23 cellular contexts compared by ENCODE assay signal in genomic region chr16:84461029-84461415, GRCh38. TPM values are rescaled to one million over a fixed set of nuclear protein-coding genes. Genes with fewer than 3 reads are reported as not detected.
A peak's percentile ranks its signal among the peaks of the same experiment; 100 is the strongest.
DNase-seq lines count a peak whose midpoint lies in the region; ATAC-seq, FAIRE-seq and TF ChIP-seq lines count a peak whose summit lies in the region.
"Had no signal": no experiment of that assay in that cellular context is flagged by ENCODE, and none has a peak within 500 bp of the region (broad histone marks: within the 10 kb centered on the region; RNA-seq: fewer than 3 reads in every experiment).

No MANE protein-coding gene starts in this region.

- peak overlapping the region in 10 of 11 experiments; percentile 11 to 64 (median 40); a peak in 16 of 22 replicates for H3K4me2 ChIP-seq in BLaER1 treated with 17β-estradiol and CSF1 and Interleukin-3, amounts not matched to agents 10 nM and 100 nM
- H3K4me2 ChIP-seq: GM23338 had no signal

- 48 to 51% methylated on average over 8 of the region's 8 CpGs for WGBS in pancreas, 2 donors

- peaks cover 0 to 44% (median 9%) of the 10 kb centered on the region in 11 experiments; a peak in 12 of 22 replicates for H3K36me3 ChIP-seq in BLaER1 treated with 17β-estradiol and CSF1 and Interleukin-3, amounts not matched to agents 10 nM and 100 nM
- H3K36me3 ChIP-seq in H7 (replicated peaks; ENCODE audit: control insufficient read depth, insufficient read depth, low read length) (no peaks in the 10 kb centered on the region), pancreas (no peaks in the 10 kb centered on the region)

- DNase-seq in H7 (peak; percentile 30), chondrocyte (ENCODE audit: low spot score) (peak; percentile 57), pancreas (peak in 1 of 6 donors; percentile 35), DMS79 (lab: John Stamatoyannopoulos, UW) (no peak), NCI-H1436 (lab: John Stamatoyannopoulos, UW) (no peak)
- DNase-seq: activated CD4-positive, alpha-beta T cell treated with anti-CD3 and anti-CD28 coated beads for 36 hours; activated T-cell treated with anti-CD3 and anti-CD28 coated beads, Interleukin-2, amount 50 U/mL, for 72 hours; CD8-positive, alpha-beta memory T cell; central memory CD4-positive, alpha-beta T cell; glutamatergic neuron; NCI-H146; NCI-H2171; occipital lobe; stimulated activated naive CD8-positive, alpha-beta T cell treated with anti-CD3 and anti-CD28 coated beads, Interleukin-15, Interleukin-2, amounts not matched to agents 100 U/mL and 50 U/mL, for 24 hours; thyroid gland had no signal

- intact Hi-C loops in pancreas (cut with DNase I): no loop called here

- no peaks in the 10 kb centered on the region for H4K20me1 ChIP-seq in BLaER1 treated with 17β-estradiol and CSF1 and Interleukin-3, amounts not matched to agents 10 nM and 100 nM

- peaks cover 8 to 18% (median 12%) of the 10 kb centered on the region in 10 experiments; a peak in 19 of 20 replicates for H3K4me1 ChIP-seq in BLaER1 treated with 17β-estradiol and CSF1 and Interleukin-3, amounts not matched to agents 10 nM and 100 nM
- H3K4me1 ChIP-seq in pancreas: no peaks in the 10 kb centered on the region
- H3K4me1 ChIP-seq: thyroid gland had no signal

- peak overlapping the region in 3 of 11 experiments; percentile 14 to 32 (median 25); a peak in 2 of 22 replicates for H3K27ac ChIP-seq in BLaER1 treated with 17β-estradiol and CSF1 and Interleukin-3, amounts not matched to agents 10 nM and 100 nM
- no peak overlapping the region for H3K27ac ChIP-seq in pancreas
- H3K27ac ChIP-seq: dorsolateral prefrontal cortex, thyroid gland had no signal

- H3K4me3 ChIP-seq in BLaER1 treated with 17β-estradiol and CSF1 and Interleukin-3, amounts not matched to agents 10 nM and 100 nM: no peak overlapping the region
- H3K4me3 ChIP-seq in H7 (ENCODE audit: insufficient read depth, low read depth, low read length): no peak overlapping the region
- H3K4me3 ChIP-seq in pancreas: no peak overlapping the region
- H3K4me3 ChIP-seq: dorsolateral prefrontal cortex, GM23338, thyroid gland had no signal

- no peaks in the 10 kb centered on the region for H3K27me3 ChIP-seq in BLaER1 treated with 17β-estradiol and CSF1 and Interleukin-3, amounts not matched to agents 10 nM and 100 nM
- no peaks in the 10 kb centered on the region for H3K27me3 ChIP-seq in H7 (ENCODE audit: control insufficient read depth, insufficient read depth, low read length)
- H3K27me3 ChIP-seq in pancreas: no peaks in the 10 kb centered on the region
- H3K27me3 ChIP-seq: dorsolateral prefrontal cortex, thyroid gland had no signal

- 0 out of 22 replicates have a peak overlapping the region, but pooled peaks of 1 of the 11 experiments have one; percentile 41 for H3K9ac ChIP-seq in BLaER1 treated with 17β-estradiol and CSF1 and Interleukin-3, amounts not matched to agents 10 nM and 100 nM

- H3K36me3 Mint-ChIP-seq in chondrocyte (ENCODE audit: low read depth): peaks cover 15% of the 10 kb centered on the region

- TF ChIP-seq CTCF in chondrocyte (IDR thresholded peaks at IDR 0.05) (no peak), pancreas (IDR thresholded peaks at IDR 0.05) (no peak)

- no peaks in the 10 kb centered on the region for H3K9me3 Mint-ChIP-seq in chondrocyte (ENCODE audit: low read depth)
- H3K9me3 Mint-ChIP-seq: activated naive CD4-positive, alpha-beta T cell treated with anti-CD3 and anti-CD28 coated beads, Interleukin-2, amount 50 U/mL, for 24 hours; GM23338 had no signal

- peaks cover 0 to 9% (median under 1%) of the 10 kb centered on the region in 11 experiments; a peak in 10 of 22 replicates for H3K9me3 ChIP-seq in BLaER1 treated with 17β-estradiol and CSF1 and Interleukin-3, amounts not matched to agents 10 nM and 100 nM (replicated peaks in 1 of 11)
- H3K9me3 ChIP-seq in pancreas: no peaks in the 10 kb centered on the region
- H3K9me3 ChIP-seq: thyroid gland had no signal

- no peaks in the 10 kb centered on the region for H3K4me1 Mint-ChIP-seq in chondrocyte (ENCODE audit: low read depth)
- H3K4me1 Mint-ChIP-seq: activated CD4-positive, alpha-beta T cell treated with anti-CD3 and anti-CD28 coated beads for 36 hours; activated naive CD4-positive, alpha-beta T cell treated with anti-CD3 and anti-CD28 coated beads, Interleukin-2, amount 50 U/mL, for 24 hours; CD8-positive, alpha-beta memory T cell; memory B cell had no signal

- peak; percentile 29 to 60 (median 42) for ATAC-seq in pancreas
- no peak for ATAC-seq in GM19023 (IDR thresholded peaks at IDR 0.05; ENCODE audit: unreplicated experiment)
- ATAC-seq: activated CD4-positive, alpha-beta T cell treated with anti-CD3 and anti-CD28 coated beads for 36 hours; activated T-cell treated with anti-CD3 and anti-CD28 coated beads, Interleukin-2, amount 50 U/mL, for 72 hours; Panc1; stimulated activated naive CD8-positive, alpha-beta T cell treated with anti-CD3 and anti-CD28 coated beads, Interleukin-15, Interleukin-2, amounts not matched to agents 100 U/mL and 50 U/mL, for 24 hours had no signal

- no peak overlapping the region for H3K27ac Mint-ChIP-seq in chondrocyte (ENCODE audit: unreplicated experiment)
- H3K27ac Mint-ChIP-seq: activated CD4-positive, alpha-beta T cell treated with anti-CD3 and anti-CD28 coated beads for 36 hours; activated naive CD4-positive, alpha-beta T cell treated with anti-CD3 and anti-CD28 coated beads, Interleukin-2, amount 50 U/mL, for 24 hours; activated T-cell treated with anti-CD3 and anti-CD28 coated beads, Interleukin-2, amount 50 U/mL, for 72 hours; GM23338; memory B cell had no signal

- no peak overlapping the region for H3K4me3 Mint-ChIP-seq in chondrocyte (ENCODE audit: unreplicated experiment)
- H3K4me3 Mint-ChIP-seq: activated CD4-positive, alpha-beta T cell treated with anti-CD3 and anti-CD28 coated beads for 36 hours; activated naive CD4-positive, alpha-beta T cell treated with anti-CD3 and anti-CD28 coated beads, Interleukin-2, amount 50 U/mL, for 24 hours; activated T-cell treated with anti-CD3 and anti-CD28 coated beads, Interleukin-2, amount 50 U/mL, for 72 hours; CD8-positive, alpha-beta memory T cell; GM23338; memory B cell had no signal

- H3K27me3 Mint-ChIP-seq in chondrocyte (ENCODE audit: low read depth): no peaks in the 10 kb centered on the region
- H3K27me3 Mint-ChIP-seq: activated CD4-positive, alpha-beta T cell treated with anti-CD3 and anti-CD28 coated beads for 36 hours; activated naive CD4-positive, alpha-beta T cell treated with anti-CD3 and anti-CD28 coated beads, Interleukin-2, amount 50 U/mL, for 24 hours; CD8-positive, alpha-beta memory T cell; memory B cell had no signal

- FAIRE-seq in pancreas (lab: Jason Lieb, UNC): no peak
- FAIRE-seq: G401.6 had no signal

RNA-seq across cellular contexts. Expression of gene MEAK7, which starts 43.4 kb away (rescaled TPM):
- total RNA-seq in H7 (2014; rRNA removed; shearing (Covaris generic)): 9.2 and 11.6 TPM in 2 replicates
- 21.0 to 27.9 TPM (median 26.8 TPM) in 3 replicates for total RNA-seq in chondrocyte
- total RNA-seq in pancreas: 10 to 100 TPM in 1 of 6 donors, 1 to 10 TPM in 5; 3.4 to 10.5 (median 5.6) TPM
- polyA plus RNA-seq in pancreas: 1 to 10 TPM; 2.1 to 3.4 TPM

Comparison
In these comparisons a context has a peak if more than half of its experiments do, and no peak if none do; other contexts are left out.
1. DNase-seq: peak in H7 (single experiment) and chondrocyte (single experiment); none in DMS79 (single experiment) and NCI-H1436 (single experiment).